In genomic region chr20:62643521-62644043, GRCh38 we compare ENCODE assay signal across 9 cellular contexts. TPM values are rescaled to one million over a fixed set of nuclear protein-coding genes. Genes with fewer than 3 reads are reported as not detected.
DNase-seq lines count a peak whose midpoint lies in the region; ATAC-seq lines count a peak whose summit lies in the region.
"Had no signal": no experiment of that assay in that cellular context is flagged by ENCODE, and none has a peak within 500 bp of the region (broad histone marks: within the 10 kb centered on the region; RNA-seq: fewer than 3 reads in every experiment).

No MANE protein-coding gene starts in this region.

- peaks cover 6% of the 10 kb centered on the region for H3K4me1 Mint-ChIP-seq in central memory CD8-positive, alpha-beta T cell

- peaks cover 44% of the 10 kb centered on the region for H3K27me3 ChIP-seq in ACC112 (ENCODE audit: insufficient read depth, low read length)
- peaks cover 66% of the 10 kb centered on the region for H3K27me3 ChIP-seq in HUES64 (ENCODE audit: insufficient read depth, low read length)

- no peak for ATAC-seq in central memory CD8-positive, alpha-beta T cell (replicated peaks; ENCODE audit: extremely low read depth, poor library complexity, severe bottlenecking)
- ATAC-seq in HG02610 (IDR thresholded peaks at IDR 0.05; ENCODE audit: unreplicated experiment) (no peak), GM19395 (IDR thresholded peaks at IDR 0.05; ENCODE audit: unreplicated experiment) (no peak)

- no peak for DNase-seq in central memory CD8-positive, alpha-beta T cell (ENCODE audit: low spot score in 2 of 2)
- DNase-seq in myocyte (ENCODE audit: low read depth), result peak; percentile 52
- DNase-seq in NCI-H187 (lab: John Stamatoyannopoulos, UW), result no peak
- no peak for DNase-seq in activated CD4-positive, CD25-positive, alpha-beta regulatory T cell (lab: John Stamatoyannopoulos, UW)
- DNase-seq: GDM1 had no signal

- no peaks in the 10 kb centered on the region for H3K79me2 ChIP-seq in ACC112 (ENCODE audit: control insufficient read depth, insufficient read depth, low read length, unreplicated experiment)

- H3K4me1 ChIP-seq in ACC112 (ENCODE audit: control insufficient read depth, insufficient read depth, low read length, unreplicated experiment), result no peaks in the 10 kb centered on the region
- H3K4me1 ChIP-seq in HUES64 (ENCODE audit: insufficient read depth, low read length), result no peaks in the 10 kb centered on the region

- H2AFZ ChIP-seq in ACC112 (ENCODE audit: low read length, unreplicated experiment), result no peak overlapping the region

- peak overlapping the region; percentile 73; the same call in 1 of the 2 replicates for H3K4me3 ChIP-seq in ACC112 (ENCODE audit: low read depth, low read length)
- peak overlapping the region; percentile 64 for H3K4me3 ChIP-seq in HUES64 (ENCODE audit: low read length)

- H3K27ac ChIP-seq in ACC112 (ENCODE audit: low read depth, low read length), result no peak overlapping the region
- no peak overlapping the region for H3K27ac ChIP-seq in HUES64 (ENCODE audit: low read depth, low read length)

- H3K36me3 ChIP-seq in ACC112 (ENCODE audit: insufficient read depth, low read length), result no peaks in the 10 kb centered on the region
- H3K36me3 ChIP-seq in HUES64 (ENCODE audit: insufficient read depth, low read length), result no peaks in the 10 kb centered on the region

- no peaks in the 10 kb centered on the region for H3K9me3 ChIP-seq in HUES64 (ENCODE audit: insufficient read depth, low read depth, low read length)

- no peak overlapping the region for H3K27ac Mint-ChIP-seq in central memory CD8-positive, alpha-beta T cell (ENCODE audit: low read depth)

- no peaks in the 10 kb centered on the region for H3K27me3 Mint-ChIP-seq in central memory CD8-positive, alpha-beta T cell

- H3K9me3 Mint-ChIP-seq in central memory CD8-positive, alpha-beta T cell, result no peaks in the 10 kb centered on the region

- H3K36me3 Mint-ChIP-seq in central memory CD8-positive, alpha-beta T cell (ENCODE audit: insufficient read depth), result peaks cover 10% of the 10 kb centered on the region

- H3K9ac ChIP-seq in HUES64 (ENCODE audit: low read depth, low read length), result no peak overlapping the region

- 47% methylated on average over 14 of the region's 14 CpGs for WGBS in HUES64

- H3K4me3 Mint-ChIP-seq in central memory CD8-positive, alpha-beta T cell, result peak overlapping the region; percentile 74

RNA-seq across cellular contexts. Expression of gene SLCO4A1, which starts 1.3 kb away (rescaled TPM):
- 6.8 TPM for polyA plus RNA-seq in HUES64 (2013, experiment 1 of 2)
- polyA plus RNA-seq in HUES64 (2013, experiment 2 of 2), result 6.0 TPM
- total RNA-seq in myocyte, result 0.11 and 0.16 TPM in 2 replicates
- polyA plus RNA-seq in myocyte (2012), result 0.32 TPM
